Comparison of ENCODE assay signal across 25 cellular contexts in the genomic region with DNA sequence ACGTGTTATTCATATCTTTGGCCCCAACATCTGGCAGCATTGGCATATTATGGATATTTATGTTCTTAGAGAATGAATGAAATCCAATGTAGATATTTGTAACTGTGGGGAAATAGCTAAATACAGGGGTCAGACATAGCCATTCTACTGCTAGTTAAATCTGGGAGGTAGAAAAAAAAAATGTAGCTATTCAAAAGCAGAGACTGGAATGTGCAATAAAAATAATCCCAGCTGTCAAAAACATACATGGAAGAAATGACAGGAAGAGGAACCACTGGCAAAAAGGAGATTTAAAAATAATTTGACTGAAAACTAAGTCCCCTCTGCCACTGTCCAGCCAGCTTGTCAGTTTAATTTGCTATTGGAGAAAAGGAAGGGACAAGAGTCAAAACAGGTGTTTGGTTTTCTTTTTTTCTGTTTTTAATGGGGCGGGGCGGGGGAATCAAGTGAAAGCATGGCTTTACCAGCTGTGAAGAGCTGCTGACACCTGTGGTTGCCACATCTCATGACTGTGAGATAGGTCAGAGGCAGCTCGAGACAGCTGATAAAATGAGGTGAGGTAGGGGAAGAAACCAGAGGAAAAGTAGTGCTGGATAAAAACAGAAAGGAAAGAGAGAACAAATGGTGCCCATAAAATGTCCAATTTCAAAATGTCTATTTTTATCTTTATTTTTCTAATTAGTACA.
A peak's percentile ranks its signal among the peaks of the same experiment; 100 is the strongest.
DNase-seq lines count a peak whose midpoint lies in the region; ATAC-seq and TF ChIP-seq lines count a peak whose summit lies in the region.
"Had no signal": no experiment of that assay in that cellular context is flagged by ENCODE, and none has a peak within 500 bp of the region (broad histone marks: within the 10 kb centered on the region; RNA-seq: fewer than 3 reads in every experiment).

No MANE protein-coding gene starts in this region.

- WGBS in lower leg skin, 2 donors: 56 to 59% methylated on average over 4 of the region's 4 CpGs

- no peaks in the 10 kb centered on the region for H3K36me3 ChIP-seq in HAP-1 (replicated peaks)
- H3K36me3 ChIP-seq: WERI-Rb-1 had no signal

- no peak for ATAC-seq in GM19395 (IDR thresholded peaks at IDR 0.05; ENCODE audit: unreplicated experiment)
- ATAC-seq: activated naive CD4-positive, alpha-beta T cell treated with anti-CD3 and anti-CD28 coated beads, Interleukin-2, amount 50 U/mL, for 72 hours had no signal

- H3K4me1 ChIP-seq in HAP-1: peaks cover 27% of the 10 kb centered on the region

- no peak for TF ChIP-seq POLR2A in lower leg skin (IDR thresholded peaks at IDR 0.05)

- intact Hi-C loops in lower leg skin (cut with DNase I; ENCODE audit: low total_unique reads): no loop called here

- no peaks in the 10 kb centered on the region for H3K27me3 ChIP-seq in HAP-1 (ENCODE audit: low read depth)

- no peak for TF ChIP-seq CTCF in lower leg skin (IDR thresholded peaks at IDR 0.05)

- in situ Hi-C loops in HAP-1 (cut with MboI; ENCODE audit: low sequenced_read_pairs): no loop called here

- DNase-seq in NCI-H1417 (lab: John Stamatoyannopoulos, UW) (peak in 2 of 3 experiments; percentile 12 to 16), NCI-H1417 treated with DMSO at 0.1 percent for 48 hours (lab: John Stamatoyannopoulos, UW) (no peak), HAP-1 (ENCODE audit: low spot score in 2 of 2) (peak; percentile 19 to 61), OCI-M1 (lab: John Stamatoyannopoulos, UW) (peak; percentile 20), left kidney (ENCODE audit: low read depth, low spot score) (peak; percentile 31), HT-29 (ENCODE audit: low spot score) (no peak), lower leg skin (ENCODE audit: low spot score in 2 of 2) (no peak)
- DNase-seq: 8988T; activated CD4-positive, alpha-beta T cell treated with anti-CD3 and anti-CD28 coated beads, Interleukin-2, amount 10 ng/mL, durations not matched to agents 7 days and 5 days; anterior cingulate cortex; CD4-positive, CD25-positive, alpha-beta regulatory T cell; central memory CD4-positive, alpha-beta T cell; GDM1; glutamatergic neuron; Karpas-422; mesenchymal stem cell; NCI-H1048; NCI-H2029 treated with DMSO at 0.1 percent for 48 hours; NCI-H526; occipital lobe; small intestine; stimulated activated CD4-positive, alpha-beta T cell treated with anti-CD3 and anti-CD28 coated beads, Interleukin-2, amount 100 ng/mL, for 24 hours; WERI-Rb-1 had no signal

- H3K4me3 ChIP-seq in HAP-1: no peak overlapping the region
- no peak overlapping the region for H3K4me3 ChIP-seq in lower leg skin (ENCODE audit: low read depth, poor library complexity, severe bottlenecking)

- no peaks in the 10 kb centered on the region for H3K9me3 ChIP-seq in HAP-1

Comparison
In these comparisons a context has a peak if more than half of its experiments do, and no peak if none do; other contexts are left out.
1. DNase-seq: peak in NCI-H1417 (2 of 3), HAP-1 (2 of 2), OCI-M1 (single experiment) and left kidney (single experiment); none in NCI-H1417 treated with DMSO at 0.1 percent for 48 hours (single experiment), HT-29 (single experiment) and lower leg skin (0 of 2).